In the genomic region with DNA sequence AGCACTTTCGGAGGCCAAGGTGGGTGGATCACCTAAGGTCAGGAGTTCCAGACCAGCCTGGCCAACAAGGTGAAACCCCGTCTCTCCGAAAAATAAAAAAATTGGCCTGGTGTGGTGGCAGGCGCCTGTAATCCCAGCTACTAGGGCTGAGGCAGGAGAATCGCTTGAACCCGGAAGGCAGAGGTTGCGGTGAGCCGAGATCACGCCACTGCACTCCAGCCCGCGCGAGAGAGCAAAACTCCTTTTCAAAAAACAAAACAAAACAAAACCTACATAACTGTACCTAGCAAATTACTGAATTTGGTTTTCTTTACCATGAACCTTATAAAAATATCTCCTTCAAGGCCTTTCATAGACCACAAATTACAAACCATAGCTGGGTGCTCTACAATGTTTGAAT, we compare ENCODE assay signal across 8 cellular contexts. TPM values are rescaled to one million over a fixed set of nuclear protein-coding genes. Genes with fewer than 3 reads are reported as not detected.
DNase-seq lines count a peak whose midpoint lies in the region; ATAC-seq and TF ChIP-seq lines count a peak whose summit lies in the region.
"Not testable (repeated sequence)": the region's sequence is repeated elsewhere in the genome, so short reads cannot be mapped to it uniquely, and the experiment has no call there.

No MANE protein-coding gene starts in this region.

- not testable (repeated sequence) for TF ChIP-seq CTCF in C4-2B (conservative IDR thresholded peaks at IDR 0.05); nephron (IDR thresholded peaks at IDR 0.05; ENCODE audit: unreplicated experiment in 3 of 3)

- H3K36me3 ChIP-seq in ectodermal cell (ENCODE audit: control insufficient read depth, insufficient read depth, low read length); iPS-15b (ENCODE audit: control insufficient read depth, insufficient read depth, low read length): not testable (repeated sequence)

- not testable (repeated sequence) for H3K4me1 ChIP-seq in ectodermal cell (ENCODE audit: control insufficient read depth, insufficient read depth, low read length); iPS-15b (ENCODE audit: control insufficient read depth, insufficient read depth, low read length)

- H3K4me3 Mint-ChIP-seq in IgD-negative memory B cell (peak overlapping the region; percentile 97 to 100 (median 99)), nephron (peak overlapping the region; percentile 99 to 100 (median 100))
- peak overlapping the region; percentile 97 for H3K4me3 Mint-ChIP-seq in T-helper 2 cell treated with Interferon-gamma antibody and Interleukin-4, amounts not matched to agents 5 μg/mL and 100 μg/mL, for 36 hours
- H3K4me3 Mint-ChIP-seq in stimulated activated effector memory CD8-positive, alpha-beta T cell treated with anti-CD3 and anti-CD28 coated beads, Interleukin-12 subunit alpha, Interleukin-12 subunit beta, amount 100 ng/mL, for 72 hours = peak overlapping the region; percentile 92

- H3K27ac ChIP-seq in C4-2B = peak overlapping the region; percentile 73
- peak overlapping the region; percentile 99 for H3K27ac ChIP-seq in ectodermal cell (ENCODE audit: insufficient read depth, low read depth, low read length, poor library complexity, severe bottlenecking)

- not testable (repeated sequence) for ATAC-seq in stimulated activated effector memory CD8-positive, alpha-beta T cell treated with anti-CD3 and anti-CD28 coated beads, Interleukin-12 subunit alpha, Interleukin-12 subunit beta, amount 100 ng/mL, for 72 hours

- H3K4me3 ChIP-seq in ectodermal cell (ENCODE audit: insufficient read depth, low read depth, low read length) = peak overlapping the region; percentile 85
- peak overlapping the region; percentile 100 for H3K4me3 ChIP-seq in iPS-15b (ENCODE audit: low read depth, low read length)

- not testable (repeated sequence) for H3K9me3 ChIP-seq in ectodermal cell (ENCODE audit: control insufficient read depth, low read length); iPS-15b (ENCODE audit: control insufficient read depth, insufficient read depth, low read length)

- H3K27ac Mint-ChIP-seq in IgD-negative memory B cell = peak overlapping the region; percentile 97 to 99 (median 98)
- H3K27ac Mint-ChIP-seq in T-helper 2 cell treated with Interferon-gamma antibody and Interleukin-4, amounts not matched to agents 5 μg/mL and 100 μg/mL, for 36 hours = peak overlapping the region; percentile 97
- peak overlapping the region; percentile 99 to 100 (median 100) for H3K27ac Mint-ChIP-seq in nephron
- H3K27ac Mint-ChIP-seq in stimulated activated effector memory CD8-positive, alpha-beta T cell treated with anti-CD3 and anti-CD28 coated beads, Interleukin-12 subunit alpha, Interleukin-12 subunit beta, amount 100 ng/mL, for 72 hours = peak overlapping the region; percentile 97

- H3K27me3 Mint-ChIP-seq in IgD-negative memory B cell; T-helper 2 cell treated with Interferon-gamma antibody and Interleukin-4, amounts not matched to agents 5 μg/mL and 100 μg/mL, for 36 hours (ENCODE audit: low read depth); nephron (ENCODE audit: low read depth): not testable (repeated sequence)

- H3K4me1 Mint-ChIP-seq in IgD-negative memory B cell = peaks cover 24 to 31% (median 28%) of the 10 kb centered on the region in 3 donors
- H3K4me1 Mint-ChIP-seq in T-helper 2 cell treated with Interferon-gamma antibody and Interleukin-4, amounts not matched to agents 5 μg/mL and 100 μg/mL, for 36 hours (ENCODE audit: low read depth); nephron: not testable (repeated sequence)
- peaks cover 28% of the 10 kb centered on the region for H3K4me1 Mint-ChIP-seq in stimulated activated effector memory CD8-positive, alpha-beta T cell treated with anti-CD3 and anti-CD28 coated beads, Interleukin-12 subunit alpha, Interleukin-12 subunit beta, amount 100 ng/mL, for 72 hours

- H3K36me3 Mint-ChIP-seq in IgD-negative memory B cell (peaks cover 12% of the 10 kb centered on the region), nephron (ENCODE audit: low read depth) (peaks cover 65% of the 10 kb centered on the region)
- H3K36me3 Mint-ChIP-seq in T-helper 2 cell treated with Interferon-gamma antibody and Interleukin-4, amounts not matched to agents 5 μg/mL and 100 μg/mL, for 36 hours (ENCODE audit: low read depth) = peaks cover 49% of the 10 kb centered on the region
- H3K36me3 Mint-ChIP-seq in stimulated activated effector memory CD8-positive, alpha-beta T cell treated with anti-CD3 and anti-CD28 coated beads, Interleukin-12 subunit alpha, Interleukin-12 subunit beta, amount 100 ng/mL, for 72 hours = peaks cover 54% of the 10 kb centered on the region

- peak overlapping the region; percentile 99 for H3K9ac ChIP-seq in iPS-15b (ENCODE audit: low read depth, low read length)

- WGBS in ectodermal cell, 2 experiments = 10% methylated on average over 12 of the region's 12 CpGs

- H3K27me3 ChIP-seq in ectodermal cell (ENCODE audit: control insufficient read depth, insufficient read depth, low read length, poor library complexity, severe bottlenecking); iPS-15b (ENCODE audit: control insufficient read depth, insufficient read depth, low read length): not testable (repeated sequence)

- not testable (repeated sequence) for H3K9me3 Mint-ChIP-seq in IgD-negative memory B cell; stimulated activated effector memory CD8-positive, alpha-beta T cell treated with anti-CD3 and anti-CD28 coated beads, Interleukin-12 subunit alpha, Interleukin-12 subunit beta, amount 100 ng/mL, for 72 hours
- H3K9me3 Mint-ChIP-seq in T-helper 2 cell treated with Interferon-gamma antibody and Interleukin-4, amounts not matched to agents 5 μg/mL and 100 μg/mL, for 36 hours = peaks cover 37% of the 10 kb centered on the region
- peaks cover 34% of the 10 kb centered on the region for H3K9me3 Mint-ChIP-seq in nephron

- peak; percentile 10 for DNase-seq in T-helper 2 cell treated with Interferon-gamma antibody and Interleukin-4, amounts not matched to agents 5 μg/mL and 100 μg/mL, for 36 hours (ENCODE audit: low spot score)
- peak; percentile 18 for DNase-seq in activated gamma-delta T cell (lab: John Stamatoyannopoulos, UW)
- DNase-seq in stimulated activated effector memory CD8-positive, alpha-beta T cell treated with anti-CD3 and anti-CD28 coated beads, Interleukin-12 subunit alpha, Interleukin-12 subunit beta, amount 100 ng/mL, for 72 hours (ENCODE audit: low spot score in 2 of 2) = peak in 1 of 2 donors; percentile 57

RNA-seq across cellular contexts. Expression of a gene that starts 0.8 kb away (rescaled TPM):
- 32.3 TPM for polyA plus RNA-seq in IgD-negative memory B cell
- polyA plus RNA-seq in ectodermal cell (2013, experiment 1 of 4) = 46.0 TPM
- polyA plus RNA-seq in ectodermal cell (2013, experiment 2 of 4) = 45.0 TPM
- polyA plus RNA-seq in ectodermal cell (2013, experiment 3 of 4) = 36.8 TPM
- polyA plus RNA-seq in ectodermal cell (2013, experiment 4 of 4) = 43.2 TPM
